21 cellular contexts compared by ENCODE assay signal in genomic region chr5:172605466-172605865, GRCh38. TPM values are rescaled to one million over a fixed set of nuclear protein-coding genes. Genes with fewer than 3 reads are reported as not detected.
A peak's percentile ranks its signal among the peaks of the same experiment; 100 is the strongest.
DNase-seq lines count a peak whose midpoint lies in the region; ATAC-seq, FAIRE-seq and TF ChIP-seq lines count a peak whose summit lies in the region.
"Had no signal": no experiment of that assay in that cellular context is flagged by ENCODE, and none has a peak within 500 bp of the region (broad histone marks: within the 10 kb centered on the region; RNA-seq: fewer than 3 reads in every experiment).

No MANE protein-coding gene starts in this region.

- H3K27me3 ChIP-seq in mammary epithelial cell (ENCODE audit: insufficient read depth, low read length) (no peaks in the 10 kb centered on the region), IMR-90 (ENCODE audit: control insufficient read depth, insufficient read depth, low read length) (peaks cover 20% of the 10 kb centered on the region), bronchial epithelial cell (ENCODE audit: control insufficient read depth, insufficient read depth, low read length) (no peaks in the 10 kb centered on the region), gastrocnemius medialis (no peaks in the 10 kb centered on the region), tibial artery (no peaks in the 10 kb centered on the region)

- H3K4ac ChIP-seq in IMR-90 (ENCODE audit: low read depth, low read length) = no peak overlapping the region

- H3K9me3 Mint-ChIP-seq in MCF 10A (ENCODE audit: unreplicated experiment) = peaks cover 9% of the 10 kb centered on the region
- H3K9me3 Mint-ChIP-seq: CD8-positive, alpha-beta T cell had no signal

- dilution Hi-C loops in mammary epithelial cell (cut with HindIII; ENCODE audit: low sequenced_read_pairs) (no loop called here), IMR-90 (cut with HindIII; ENCODE audit: low sequenced_read_pairs, unreplicated experiment) (no loop called here)

- H3K79me1 ChIP-seq in IMR-90 (ENCODE audit: low read depth in 1 of 2, low read length in 2 of 2) = no peaks in the 10 kb centered on the region

- H2AFZ ChIP-seq in mammary epithelial cell (ENCODE audit: low read depth, low read length) (no peak overlapping the region), IMR-90 (replicated peaks; ENCODE audit: low read length, poor library complexity) (no peak overlapping the region)

- H3K27ac ChIP-seq in mammary epithelial cell (ENCODE audit: insufficient read depth, low read depth, low read length) = no peak overlapping the region
- H3K27ac ChIP-seq in IMR-90 (ENCODE audit: insufficient read depth, low read length) = no peak overlapping the region
- peak overlapping the region; percentile 14 to 79 (median 72) for H3K27ac ChIP-seq in gastrocnemius medialis
- no peak overlapping the region for H3K27ac ChIP-seq in tibial artery
- H3K27ac ChIP-seq: 22Rv1 had no signal

- no peaks in the 10 kb centered on the region for H3K9me3 ChIP-seq in mammary epithelial cell (replicated peaks; ENCODE audit: insufficient read depth, low read length)
- H3K9me3 ChIP-seq in IMR-90 (ENCODE audit: control insufficient read depth, insufficient read depth, low read length) = 0 out of 2 replicates have a peak, but pooled peaks cover 2% of the 10 kb centered on the region
- no peaks in the 10 kb centered on the region for H3K9me3 ChIP-seq in gastrocnemius medialis
- no peaks in the 10 kb centered on the region for H3K9me3 ChIP-seq in tibial artery

- H3K23ac ChIP-seq in IMR-90 (ENCODE audit: low read depth, low read length) = no peak overlapping the region

- BruUV-seq in MCF 10A (replicated peaks; lab: Mats Ljungman, UMichigan) (no TSS peak), mammary epithelial cell (replicated peaks; lab: Mats Ljungman, UMichigan) (no TSS peak), IMR-90 (replicated peaks; lab: Mats Ljungman, UMichigan) (no TSS peak)

- DNase-seq in MCF 10A (ENCODE audit: unreplicated experiment) (peak; percentile 42), mammary epithelial cell (no peak), IMR-90 (no peak), bronchial epithelial cell (ENCODE audit: low read depth) (peak; percentile 64), gastrocnemius medialis (no peak), tibial artery (no peak)
- DNase-seq: CD8-positive, alpha-beta T cell; COR-L47; DMS153; DMS79 treated with DMSO at 0.1 percent for 48 hours; EL; HCEC 1CT; HFFc6 had no signal

- no peak overlapping the region for H2AK9ac ChIP-seq in IMR-90 (replicated peaks; ENCODE audit: low read depth, low read length, poor library complexity)

- H3K9me1 ChIP-seq in IMR-90 (ENCODE audit: insufficient read depth, low read length) = no peaks in the 10 kb centered on the region

- no peak overlapping the region for H3K18ac ChIP-seq in IMR-90 (ENCODE audit: low read depth, low read length)

- H3K9ac ChIP-seq in mammary epithelial cell (ENCODE audit: insufficient read depth, low read length) = no peak overlapping the region
- H3K9ac ChIP-seq in IMR-90 (ENCODE audit: low read depth, low read length) = no peak overlapping the region

- no peaks in the 10 kb centered on the region for H4K20me1 ChIP-seq in mammary epithelial cell (ENCODE audit: insufficient read depth, low read length)
- no peaks in the 10 kb centered on the region for H4K20me1 ChIP-seq in IMR-90 (ENCODE audit: insufficient read depth, low read length)

- H4K5ac ChIP-seq in IMR-90 (ENCODE audit: low read depth, low read length) = no peak overlapping the region

- intact Hi-C loops in MCF 10A (cut with micrococcal nuclease) (no loop called here), mammary epithelial cell (cut with micrococcal nuclease) (no loop called here), IMR-90 (cut with micrococcal nuclease) (no loop called here), gastrocnemius medialis (cut with DNase I; ENCODE audit: low total_unique reads) (no loop called here), tibial artery (cut with DNase I; ENCODE audit: low total_unique reads) (no loop called here)

- H3K27me3 Mint-ChIP-seq in MCF 10A (ENCODE audit: insufficient read depth, unreplicated experiment) = no peaks in the 10 kb centered on the region

- H2BK20ac ChIP-seq in IMR-90 (ENCODE audit: low read depth, low read length) = no peak overlapping the region

- H4K91ac ChIP-seq in IMR-90 (ENCODE audit: insufficient read depth, low read depth, low read length) = no peak overlapping the region

- H3K36me3 ChIP-seq in mammary epithelial cell (ENCODE audit: insufficient read depth, low read length) (no peaks in the 10 kb centered on the region), IMR-90 (ENCODE audit: control insufficient read depth, insufficient read depth, low read length) (no peaks in the 10 kb centered on the region), bronchial epithelial cell (ENCODE audit: control insufficient read depth, insufficient read depth, low read length) (no peaks in the 10 kb centered on the region), gastrocnemius medialis (no peaks in the 10 kb centered on the region), tibial artery (no peaks in the 10 kb centered on the region)

- CTCF ChIA-PET in MCF 10A (lab: Yijun Ruan, JAX) (interaction anchor here (0.8 to 3.1 kb wide), 2 partner anchors 92 to 124 kb away, joined by 3 to 13 read pairs; no protein-coding TSS in a partner anchor), mammary epithelial cell (lab: Charles Lee; ENCODE audit: low non-redundant PET) (interaction anchor here (0.6 kb wide), 1 partner anchor 133 kb away, joined by 23 read pairs; no protein-coding TSS in a partner anchor), IMR-90 (lab: Yijun Ruan, JAX) (no interaction called here)

- H3K4me2 ChIP-seq in mammary epithelial cell (ENCODE audit: insufficient read depth, low read depth, low read length) = no peak overlapping the region
- no peak overlapping the region for H3K4me2 ChIP-seq in IMR-90 (ENCODE audit: low read depth, low read length)

- ATAC-seq in IMR-90 (ENCODE audit: low read depth) (no peak), gastrocnemius medialis (no peak), GM21381 (IDR thresholded peaks at IDR 0.05; ENCODE audit: unreplicated experiment) (no peak)
- ATAC-seq: CD8-positive, alpha-beta T cell; HepG2 had no signal

- no peak overlapping the region for H3K4me3 ChIP-seq in mammary epithelial cell (replicated peaks in 1 of 3; ENCODE audit: insufficient read depth in 1 of 3, low read depth in 2 of 3, low read length in 3 of 3)
- H3K4me3 ChIP-seq in IMR-90 (ENCODE audit: insufficient read depth, low read depth, low read length) = no peak overlapping the region
- no peak overlapping the region for H3K4me3 ChIP-seq in bronchial epithelial cell (ENCODE audit: low read depth, low read length)
- no peak overlapping the region for H3K4me3 ChIP-seq in gastrocnemius medialis
- no peak overlapping the region for H3K4me3 ChIP-seq in tibial artery

- peaks cover 10% of the 10 kb centered on the region for H3K4me1 Mint-ChIP-seq in MCF 10A (ENCODE audit: insufficient read depth, unreplicated experiment)
- H3K4me1 Mint-ChIP-seq: CD14-positive monocyte had no signal

- no peak overlapping the region for H3K56ac ChIP-seq in IMR-90 (ENCODE audit: extremely low read depth, insufficient read depth, low read length)

- POLR2A ChIA-PET in MCF 10A (lab: Yijun Ruan, JAX) = interaction anchor here (1.0 to 1.5 kb wide), 4 partner anchors 10 to 72 kb away, joined by 3 to 6 read pairs (median 4); no protein-coding TSS in a partner anchor
- POLR2A ChIA-PET in IMR-90 (lab: Charles Lee; ENCODE audit: unreplicated experiment) = no interaction called here

- FAIRE-seq in bronchial epithelial cell (lab: Jason Lieb, UNC) = no peak
- FAIRE-seq: D721Med, G401.6, GM12891, HepG2, HTR-8/SVneo had no signal

- H3K4me1 ChIP-seq in mammary epithelial cell (ENCODE audit: insufficient read depth, low read length) (no peaks in the 10 kb centered on the region), IMR-90 (ENCODE audit: control insufficient read depth, insufficient read depth, low read length) (peaks cover 5% of the 10 kb centered on the region; the same call in 1 of the 2 replicates), gastrocnemius medialis (peaks cover 0 to 16% of the 10 kb centered on the region in 2 donors), tibial artery (peaks cover 0 to 39% (median 13%) of the 10 kb centered on the region in 4 donors)

- TF ChIP-seq CTCF in MCF 10A (IDR thresholded peaks at IDR 0.05; ENCODE audit: unreplicated experiment) = no peak
- TF ChIP-seq CTCF in mammary epithelial cell (conservative IDR thresholded peaks at IDR 0.05 in 1 of 2, IDR thresholded peaks at IDR 0.05 in 1 of 2; ENCODE audit: extremely low read depth in 1 of 2, insufficient read depth in 1 of 2, low read depth in 1 of 2, low read length in 2 of 2) = no peak
- no peak for TF ChIP-seq CTCF in IMR-90 (conservative IDR thresholded peaks at IDR 0.05; ENCODE audit: low read depth, low read length)
- no peak for TF ChIP-seq CTCF in bronchial epithelial cell (IDR thresholded peaks at IDR 0.05; ENCODE audit: insufficient read depth, low read length, severe bottlenecking)
- no peak for TF ChIP-seq CTCF in gastrocnemius medialis (IDR thresholded peaks at IDR 0.05 in 4 of 5, conservative IDR thresholded peaks at IDR 0.05 in 1 of 5)
- TF ChIP-seq CTCF in tibial artery (IDR thresholded peaks at IDR 0.05) = no peak

- H3K36me3 Mint-ChIP-seq in MCF 10A (ENCODE audit: insufficient read depth, unreplicated experiment) = peaks cover 6% of the 10 kb centered on the region
- H3K36me3 Mint-ChIP-seq: CD14-positive monocyte; CD8-positive, alpha-beta T cell had no signal

- no peak overlapping the region for H3K14ac ChIP-seq in IMR-90 (replicated peaks; ENCODE audit: low read depth, low read length)

- TF ChIP-seq POLR2A in IMR-90 (IDR thresholded peaks at IDR 0.05; ENCODE audit: low read depth, low read length) (no peak), gastrocnemius medialis (IDR thresholded peaks at IDR 0.05) (no peak)

- H2BK120ac ChIP-seq in IMR-90 (ENCODE audit: low read depth, low read length) = no peak overlapping the region

- no peak overlapping the region for H3K27ac Mint-ChIP-seq in MCF 10A (ENCODE audit: low read depth, unreplicated experiment)
- H3K27ac Mint-ChIP-seq: CD14-positive monocyte; CD8-positive, alpha-beta T cell; HFFc6 had no signal

- no peaks in the 10 kb centered on the region for H3K79me2 ChIP-seq in mammary epithelial cell (ENCODE audit: insufficient read depth, low read length)

- no peak overlapping the region for H2AK5ac ChIP-seq in IMR-90 (ENCODE audit: low read depth, low read length)

- H3K4me3 Mint-ChIP-seq in MCF 10A (ENCODE audit: unreplicated experiment) = no peak overlapping the region
- H3K4me3 Mint-ChIP-seq: CD14-positive monocyte; CD8-positive, alpha-beta T cell; HFFc6 had no signal

- no peak overlapping the region for H4K8ac ChIP-seq in IMR-90 (ENCODE audit: low read depth in 2 of 2, low read length in 2 of 2)

- TF ChIP-seq RAD21 in IMR-90 (IDR thresholded peaks at IDR 0.05; ENCODE audit: low read length) = no peak

- in situ Hi-C loops in mammary epithelial cell (cut with MboI; ENCODE audit: low sequenced_read_pairs in 2 of 2) = no loop called here
- in situ Hi-C loops in IMR-90 (cut with MboI; ENCODE audit: low sequenced_read_pairs) = no loop called here
- in situ Hi-C loops in gastrocnemius medialis (cut with MboI; ENCODE audit: low sequenced_read_pairs in 4 of 4) = no loop called here

- H2BK5ac ChIP-seq in IMR-90 (ENCODE audit: low read depth, low read length, poor library complexity, severe bottlenecking) = no peak overlapping the region

- no peak overlapping the region for H2BK15ac ChIP-seq in IMR-90 (ENCODE audit: low read depth, low read length)

RNA-seq across cellular contexts. Expression of gene NEURL1B, which starts 35.6 kb away (rescaled TPM):
- 4.8 and 7.6 TPM in 2 replicates for total RNA-seq in MCF 10A (2022)
- 1 to 10 TPM in 1 of 2 donors, under 1 TPM in 1; 0.50 to 2.9 TPM for total RNA-seq in mammary epithelial cell
- polyA plus RNA-seq in mammary epithelial cell = 1.5 TPM
- 0.36 TPM for polyA minus RNA-seq in mammary epithelial cell
- 1.8 and 1.9 TPM in 2 replicates for total RNA-seq in IMR-90 (2012; rRNA removed)
- polyA plus RNA-seq in IMR-90 (2012; rRNA removed) = 2.6 and 2.8 TPM in 2 replicates
- 1.6 and 1.9 TPM in 2 replicates for polyA plus RNA-seq in IMR-90 (2012; cell fraction: cytosol; rRNA removed)
- 3.9 and 5.7 TPM in 2 replicates for polyA plus RNA-seq in IMR-90 (2012; cell fraction: nucleus; rRNA removed; ENCODE audit: low replicate concordance)
- total RNA-seq in bronchial epithelial cell = 4.7 and 6.4 TPM in 2 replicates
- total RNA-seq in gastrocnemius medialis = 10 to 100 TPM in 3 of 4 donors, 1 to 10 TPM in 1; 8.7 to 18.8 (median 15.1) TPM
- polyA plus RNA-seq: CD14-positive monocyte had no signal

Comparison
In these comparisons a context has a peak if more than half of its experiments do, and no peak if none do; other contexts are left out.
1. DNase-seq: peak in MCF 10A (single experiment) and bronchial epithelial cell (single experiment); none in mammary epithelial cell (single experiment), IMR-90 (single experiment), gastrocnemius medialis (0 of 2) and tibial artery (0 of 2).
2. H3K27ac ChIP-seq: peak in gastrocnemius medialis (4 of 4); none in mammary epithelial cell (single experiment), IMR-90 (single experiment) and tibial artery (0 of 2).